Comparison of ENCODE assay signal across 21 cellular contexts in the genomic region with DNA sequence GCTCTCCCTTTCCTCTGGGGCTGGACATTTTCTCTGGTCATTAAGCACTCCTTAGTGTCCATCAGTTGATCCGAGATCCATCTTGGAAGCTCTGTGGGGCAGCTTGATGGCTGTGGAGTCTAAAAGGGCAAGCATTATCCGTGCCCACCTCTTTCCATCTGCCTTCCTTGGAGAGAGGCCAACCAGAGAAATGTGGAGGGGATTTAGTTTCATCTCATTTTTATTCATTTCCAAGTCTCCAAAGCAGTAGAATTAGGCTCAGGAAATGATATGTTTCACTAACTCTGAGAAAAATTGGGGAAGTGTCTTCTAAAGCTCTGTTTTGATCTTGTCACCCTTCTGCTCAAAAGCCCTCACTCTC.
"Had no signal": no experiment of that assay in that cellular context is flagged by ENCODE, and none has a peak within 500 bp of the region (broad histone marks: within the 10 kb centered on the region; RNA-seq: fewer than 3 reads in every experiment).

No MANE protein-coding gene starts in this region.

- H3K9me3 ChIP-seq: adrenal gland, esophagus squamous epithelium, heart right ventricle, tibial artery had no signal

- H3K4me3 Mint-ChIP-seq: dendritic cell treated with granulocyte-macrophage colony-stimulating factor and Interleukin-4, amounts not matched to agents 40 ng/mL and 50 ng/mL, for 4 days; neural crest cell had no signal

- H3K27ac Mint-ChIP-seq: activated naive CD4-positive, alpha-beta T cell treated with anti-CD3 and anti-CD28 coated beads, Interleukin-2, amount 50 U/mL, for 72 hours; dendritic cell treated with granulocyte-macrophage colony-stimulating factor and Interleukin-4, amounts not matched to agents 40 ng/mL and 50 ng/mL, for 4 days had no signal

- H3K36me3 Mint-ChIP-seq: activated naive CD4-positive, alpha-beta T cell treated with anti-CD3 and anti-CD28 coated beads, Interleukin-2, amount 50 U/mL, for 72 hours had no signal

- H3K9me3 Mint-ChIP-seq: activated naive CD4-positive, alpha-beta T cell treated with anti-CD3 and anti-CD28 coated beads, Interleukin-2, amount 50 U/mL, for 72 hours; dendritic cell treated with granulocyte-macrophage colony-stimulating factor and Interleukin-4, amounts not matched to agents 40 ng/mL and 50 ng/mL, for 4 days; neural crest cell had no signal

- DNase-seq: activated CD4-positive, alpha-beta T cell treated with anti-CD3 and anti-CD28 coated beads for 1 hour; activated CD8-positive, alpha-beta memory T cell treated with anti-CD3 and anti-CD28 coated beads for 24 hours; activated CD8-positive, alpha-beta memory T cell treated with anti-CD3 and anti-CD28 coated beads, Interleukin-2, amount 50 U/mL, for 48 hours; activated gamma-delta T cell; activated T-cell treated with anti-CD3 and anti-CD28 coated beads, Interleukin-2, amount 50 U/mL, for 48 hours; adrenal gland; effector CD8-positive, alpha-beta T cell; esophagus squamous epithelium; heart right ventricle; kidney glomerular epithelial cell; left ventricle myocardium superior; retina; stimulated activated CD4-positive, alpha-beta T cell treated with anti-CD3 and anti-CD28 coated beads, Interleukin-12 subunit alpha, Interleukin-12 subunit beta, amount 100 ng/mL, for 4 hours; stimulated activated CD4-positive, alpha-beta T cell treated with anti-CD3 and anti-CD28 coated beads, Interleukin-1b, Interleukin-23, amount 100 ng/mL, for 48 hours; stimulated activated CD8-positive, alpha-beta memory T cell treated with anti-CD3 and anti-CD28 coated beads, Interleukin-4, amount 100 ng/mL, for 48 hours; stimulated activated naive CD8-positive, alpha-beta T cell treated with anti-CD3 and anti-CD28 coated beads, Interleukin-15, Interleukin-2, amounts not matched to agents 100 U/mL and 50 U/mL, for 24 hours; tibial artery had no signal

- H3K4me3 ChIP-seq: adrenal gland, esophagus squamous epithelium, heart right ventricle, tibial artery had no signal

- H3K27ac ChIP-seq: adrenal gland, esophagus squamous epithelium, heart right ventricle, tibial artery, VCaP had no signal

- ATAC-seq: activated naive CD4-positive, alpha-beta T cell treated with anti-CD3 and anti-CD28 coated beads, Interleukin-2, amount 50 U/mL, for 72 hours; heart right ventricle; left ventricle myocardium superior; stimulated activated naive CD8-positive, alpha-beta T cell treated with anti-CD3 and anti-CD28 coated beads, Interleukin-15, Interleukin-2, amounts not matched to agents 100 U/mL and 50 U/mL, for 24 hours had no signal

- H3K4me1 ChIP-seq: adrenal gland, esophagus squamous epithelium, heart right ventricle, tibial artery had no signal

- H3K36me3 ChIP-seq: adrenal gland, esophagus squamous epithelium, heart right ventricle, tibial artery had no signal
